Comparison of ENCODE assay signal across 1 cellular context in genomic region chr1:151037032-151037431, GRCh38.
TF ChIP-seq lines count a peak whose summit lies in the region.

No MANE protein-coding gene starts in this region.

TF ChIP-seq in GM23338, 12 proteins besides CTCF, POLR2A, EP300 and RAD21 (continued from another document):
- TF ChIP-seq ZNF462 (CRISPR knock-in tag; IDR thresholded peaks at IDR 0.05) (no peak), NANOG (IDR thresholded peaks at IDR 0.05; ENCODE audit: borderline replicate concordance) (no peak), ETS1 (IDR thresholded peaks at IDR 0.05) (no peak)
TF ChIP-seq in GM23338: peak in this region for 0.
